In the genomic region with DNA sequence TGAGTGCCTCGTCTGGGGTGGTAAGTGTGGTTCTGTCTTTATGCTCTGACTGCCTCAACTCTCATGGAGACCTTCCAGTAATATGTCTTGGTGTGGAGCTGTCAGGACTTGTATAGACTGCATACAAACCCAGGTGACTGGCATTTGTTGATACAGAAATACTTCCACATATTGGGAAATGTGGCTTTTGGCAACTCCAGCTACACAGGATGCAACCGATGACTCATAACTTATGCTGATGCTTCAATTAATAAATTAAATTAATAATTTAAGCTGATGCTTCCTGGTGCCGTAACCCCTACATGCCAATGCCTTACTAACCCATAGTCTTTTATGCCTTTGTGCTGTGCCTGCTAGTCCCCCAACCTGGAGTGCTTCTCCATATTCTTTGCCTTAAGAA, we compare ENCODE assay signal across 19 cellular contexts.
DNase-seq lines count a peak whose midpoint lies in the region; ATAC-seq and TF ChIP-seq lines count a peak whose summit lies in the region.
"Had no signal": no experiment of that assay in that cellular context is flagged by ENCODE, and none has a peak within 500 bp of the region (broad histone marks: within the 10 kb centered on the region; RNA-seq: fewer than 3 reads in every experiment).

No MANE protein-coding gene starts in this region.

- DNase-seq in GM23248 (peak; percentile 69), adrenal gland (peak in 4 of 7 donors; percentile 23 to 53 (median 42)), fibroblast of lung (ENCODE audit: low read depth in 2 of 2) (peak; percentile 67 to 85), retinal pigment epithelial cell (ENCODE audit: low read depth) (peak; percentile 48), NCI-H2029 treated with DMSO at 0.1 percent for 48 hours (lab: John Stamatoyannopoulos, UW) (no peak)
- DNase-seq: aorta; Calu3; cortex of kidney; MV-4-11; NCI-H1930; NCI-H526 treated with DMSO at 0.1 percent for 48 hours; occipital lobe; stimulated activated CD4-positive, alpha-beta T cell treated with anti-CD3 and anti-CD28 coated beads, Interleukin-2, amount 100 ng/mL, for 48 hours; T1000 had no signal

- no peak overlapping the region for H2AFZ ChIP-seq in GM23248
- no peak overlapping the region for H2AFZ ChIP-seq in fibroblast of lung (ENCODE audit: low read length)

- no peaks in the 10 kb centered on the region for H3K36me3 ChIP-seq in GM23248 (ENCODE audit: low read depth)
- H3K36me3 ChIP-seq in adrenal gland (replicated peaks in 1 of 2) = no peaks in the 10 kb centered on the region
- no peaks in the 10 kb centered on the region for H3K36me3 ChIP-seq in fibroblast of lung (ENCODE audit: control insufficient read depth, insufficient read depth, low read length)

- no peak overlapping the region for H3K4me3 ChIP-seq in GM23248
- no peak overlapping the region for H3K4me3 ChIP-seq in adrenal gland
- H3K4me3 ChIP-seq in fibroblast of lung (replicated peaks in 1 of 4; ENCODE audit: control extremely low read depth in 1 of 4, insufficient read depth in 1 of 4, low read depth in 3 of 4, low read length in 4 of 4) = no peak overlapping the region
- H3K4me3 ChIP-seq in retinal pigment epithelial cell (ENCODE audit: low read length) = no peak overlapping the region
- H3K4me3 ChIP-seq: GM12878 had no signal

- no peak overlapping the region for H3K27ac ChIP-seq in GM23248
- H3K27ac ChIP-seq in adrenal gland = peak overlapping the region in 2 of 5 donors; percentile 44 to 66
- no peak overlapping the region for H3K27ac ChIP-seq in fibroblast of lung (ENCODE audit: insufficient read depth, low read length)

- H3K9ac ChIP-seq in GM23248 = no peak overlapping the region
- no peak overlapping the region for H3K9ac ChIP-seq in fibroblast of lung (ENCODE audit: insufficient read depth, low read length)

- H4K20me1 ChIP-seq in GM23248 (ENCODE audit: insufficient read depth) (no peaks in the 10 kb centered on the region), fibroblast of lung (ENCODE audit: control insufficient read depth, extremely low read depth, insufficient read depth, low read length) (no peaks in the 10 kb centered on the region)

- H3K27me3 ChIP-seq in GM23248 (replicated peaks; ENCODE audit: insufficient read depth) (no peaks in the 10 kb centered on the region), adrenal gland (no peaks in the 10 kb centered on the region), fibroblast of lung (ENCODE audit: control insufficient read depth, insufficient read depth, low read length) (no peaks in the 10 kb centered on the region)

- TF ChIP-seq CTCF in adrenal gland (IDR thresholded peaks at IDR 0.05) (no peak), fibroblast of lung (conservative IDR thresholded peaks at IDR 0.05 in 1 of 2, IDR thresholded peaks at IDR 0.05 in 1 of 2; ENCODE audit: low read depth in 1 of 2, low read length in 2 of 2) (no peak), retinal pigment epithelial cell (conservative IDR thresholded peaks at IDR 0.05; ENCODE audit: low read depth, low read length) (no peak)

- intact Hi-C loops in adrenal gland (cut with DNase I) = no loop called here

- in situ Hi-C loops in GM23248 (cut with MboI) = no loop called here

- 63 to 68% methylated on average over 3 of the region's 3 CpGs for WGBS in GM23248 (ENCODE audit: low coverage in 1 of 2, low lambda C conversion rate in 2 of 2, missing lambda C conversion rate in 2 of 2), 2 experiments
- 38 to 43% (median 41%) methylated on average over 3 of the region's 3 CpGs for WGBS in adrenal gland, 4 donors

- peaks cover 11% of the 10 kb centered on the region for H3K4me1 ChIP-seq in GM23248 (ENCODE audit: insufficient read depth)
- H3K4me1 ChIP-seq in adrenal gland (replicated peaks in 1 of 2) = peaks cover 6 to 24% of the 10 kb centered on the region in 2 donors
- H3K4me1 ChIP-seq in fibroblast of lung (ENCODE audit: control insufficient read depth, extremely low read depth, insufficient read depth, low read length) = peaks cover 18% of the 10 kb centered on the region

- ATAC-seq in HG02678 (IDR thresholded peaks at IDR 0.05; ENCODE audit: unreplicated experiment) (no peak), HG03025 (IDR thresholded peaks at IDR 0.05; ENCODE audit: low FRiP score, unreplicated experiment) (no peak)
- ATAC-seq: GM12878, left lobe of liver, sciatic nerve had no signal

- H3F3A ChIP-seq in GM23248 (ENCODE audit: insufficient read depth) = peaks cover 15% of the 10 kb centered on the region

- no peak overlapping the region for H3K4me2 ChIP-seq in GM23248 (ENCODE audit: unreplicated experiment)
- H3K4me2 ChIP-seq in fibroblast of lung (ENCODE audit: extremely low read depth, insufficient read depth, low read length) = no peak overlapping the region

- H3K79me2 ChIP-seq in GM23248 (ENCODE audit: insufficient read depth) (no peaks in the 10 kb centered on the region), fibroblast of lung (ENCODE audit: control insufficient read depth, insufficient read depth, low read length) (no peaks in the 10 kb centered on the region)

- H3K9me3 ChIP-seq in GM23248 (ENCODE audit: low read depth) (no peaks in the 10 kb centered on the region), adrenal gland (replicated peaks in 1 of 3) (no peaks in the 10 kb centered on the region), fibroblast of lung (ENCODE audit: control insufficient read depth, insufficient read depth, low read depth, low read length) (no peaks in the 10 kb centered on the region)

- no peak for TF ChIP-seq POLR2A in adrenal gland (IDR thresholded peaks at IDR 0.05)

- no peaks in the 10 kb centered on the region for H3K9me2 ChIP-seq in GM23248 (ENCODE audit: insufficient read depth)
